ENCODE assay signal across 10 cellular contexts in genomic region chr11:130383363-130384168, GRCh38. TPM values are rescaled to one million over a fixed set of nuclear protein-coding genes. Genes with fewer than 3 reads are reported as not detected.
DNase-seq lines count a peak whose midpoint lies in the region; ATAC-seq and TF ChIP-seq lines count a peak whose summit lies in the region.
"Had no signal": no experiment of that assay in that cellular context is flagged by ENCODE, and none has a peak within 500 bp of the region (broad histone marks: within the 10 kb centered on the region; RNA-seq: fewer than 3 reads in every experiment).

No MANE protein-coding gene starts in this region.

- no peak overlapping the region for H3K4me3 Mint-ChIP-seq in Calu3 (ENCODE audit: low read depth, unreplicated experiment)
- peak overlapping the region in 2 of 3 experiments; percentile 3 to 16 for H3K4me3 Mint-ChIP-seq in nephron
- H3K4me3 Mint-ChIP-seq in activated CD4-positive, alpha-beta memory T cell treated with anti-CD3 and anti-CD28 coated beads for 36 hours: no peak overlapping the region

- dilution Hi-C loops in mammary epithelial cell (cut with HindIII; ENCODE audit: low sequenced_read_pairs): no loop called here

- CTCF ChIA-PET in Calu3 (lab: Charles Lee): no interaction called here
- CTCF ChIA-PET in mammary epithelial cell (lab: Charles Lee; ENCODE audit: low non-redundant PET): no interaction called here
- CTCF ChIA-PET in activated CD4-positive, alpha-beta memory T cell treated with anti-CD3 and anti-CD28 coated beads for 36 hours (lab: Charles Lee): interaction anchor here (1.1 kb wide), 1 partner anchor 48 kb away, joined by 4 read pairs; no protein-coding TSS in a partner anchor

- H3K4me2 ChIP-seq in mammary epithelial cell (ENCODE audit: insufficient read depth, low read depth, low read length): no peak overlapping the region

- 85% methylated on average over 9 of the region's 10 CpGs for WGBS in mammary epithelial cell (ENCODE audit: low coverage, missing lambda C conversion rate)

- H3K36me3 Mint-ChIP-seq in Calu3 (ENCODE audit: insufficient read depth, unreplicated experiment): no peaks in the 10 kb centered on the region
- H3K36me3 Mint-ChIP-seq in nephron (ENCODE audit: low read depth): no peaks in the 10 kb centered on the region
- H3K36me3 Mint-ChIP-seq in activated CD4-positive, alpha-beta memory T cell treated with anti-CD3 and anti-CD28 coated beads for 36 hours: no peaks in the 10 kb centered on the region

- DNase-seq in Calu3 (peak; percentile 14), mammary epithelial cell (peak; percentile 17), germinal center (ENCODE audit: low spot score) (no peak)
- no peak for DNase-seq in activated CD4-positive, alpha-beta memory T cell treated with anti-CD3 and anti-CD28 coated beads for 36 hours
- DNase-seq: hippocampal formation had no signal

- no peaks in the 10 kb centered on the region for H3K27me3 Mint-ChIP-seq in Calu3 (ENCODE audit: unreplicated experiment)
- H3K27me3 Mint-ChIP-seq in nephron (ENCODE audit: low read depth): peaks cover 3% of the 10 kb centered on the region
- no peaks in the 10 kb centered on the region for H3K27me3 Mint-ChIP-seq in activated CD4-positive, alpha-beta memory T cell treated with anti-CD3 and anti-CD28 coated beads for 36 hours

- intact Hi-C loops in Calu3 (cut with micrococcal nuclease; ENCODE audit: unreplicated experiment): loop anchor here (10.0 kb wide), 1 partner anchor 69 kb away; the partner anchor contains the start of gene ZBTB44
- intact Hi-C loops in mammary epithelial cell (cut with micrococcal nuclease): no loop called here
- intact Hi-C loops in activated CD4-positive, alpha-beta memory T cell treated with anti-CD3 and anti-CD28 coated beads for 36 hours (cut with micrococcal nuclease): no loop called here

- H2AFZ ChIP-seq in mammary epithelial cell (ENCODE audit: low read depth, low read length): no peak overlapping the region

- H3K27me3 ChIP-seq in HUES6 (ENCODE audit: control insufficient read depth, insufficient read depth, low read length) (no peaks in the 10 kb centered on the region), mammary epithelial cell (ENCODE audit: insufficient read depth, low read length) (no peaks in the 10 kb centered on the region)
- H3K27me3 ChIP-seq: tibial nerve had no signal

- no peaks in the 10 kb centered on the region for H3K9me3 Mint-ChIP-seq in Calu3 (ENCODE audit: low read depth, unreplicated experiment)
- no peaks in the 10 kb centered on the region for H3K9me3 Mint-ChIP-seq in nephron
- no peaks in the 10 kb centered on the region for H3K9me3 Mint-ChIP-seq in activated CD4-positive, alpha-beta memory T cell treated with anti-CD3 and anti-CD28 coated beads for 36 hours

- BruUV-seq in Calu3 (replicated peaks; lab: Mats Ljungman, UMichigan) (no TSS peak), mammary epithelial cell (replicated peaks; lab: Mats Ljungman, UMichigan) (no TSS peak)

- in situ Hi-C loops in mammary epithelial cell (cut with MboI; ENCODE audit: low sequenced_read_pairs in 2 of 2): no loop called here

- peaks cover 7% of the 10 kb centered on the region for H3K9me3 ChIP-seq in HUES6 (ENCODE audit: control insufficient read depth, insufficient read depth, low read depth, low read length)
- H3K9me3 ChIP-seq in mammary epithelial cell (replicated peaks; ENCODE audit: insufficient read depth, low read length): no peaks in the 10 kb centered on the region
- H3K9me3 ChIP-seq: tibial nerve had no signal

- H3K27ac Mint-ChIP-seq in Calu3 (ENCODE audit: unreplicated experiment) (no peak overlapping the region), nephron (peak overlapping the region; percentile 45 to 91 (median 70))
- no peak overlapping the region for H3K27ac Mint-ChIP-seq in activated CD4-positive, alpha-beta memory T cell treated with anti-CD3 and anti-CD28 coated beads for 36 hours

- no peaks in the 10 kb centered on the region for H3K79me2 ChIP-seq in mammary epithelial cell (ENCODE audit: insufficient read depth, low read length)

- H3K4me3 ChIP-seq in HUES6 (ENCODE audit: low read depth, low read length) (no peak overlapping the region), mammary epithelial cell (replicated peaks in 1 of 3; ENCODE audit: insufficient read depth in 1 of 3, low read depth in 2 of 3, low read length in 3 of 3) (no peak overlapping the region)
- H3K4me3 ChIP-seq: tibial nerve had no signal

- H3K4me1 Mint-ChIP-seq in Calu3 (ENCODE audit: low read depth, unreplicated experiment): no peaks in the 10 kb centered on the region
- peaks cover 32% of the 10 kb centered on the region for H3K4me1 Mint-ChIP-seq in nephron
- H3K4me1 Mint-ChIP-seq in activated CD4-positive, alpha-beta memory T cell treated with anti-CD3 and anti-CD28 coated beads for 36 hours (ENCODE audit: low read depth): peaks cover 5% of the 10 kb centered on the region

- H3K4me1 ChIP-seq in HUES6 (ENCODE audit: control insufficient read depth, insufficient read depth, low read length) (peaks cover 30% of the 10 kb centered on the region), mammary epithelial cell (ENCODE audit: insufficient read depth, low read length) (no peaks in the 10 kb centered on the region)

- no peaks in the 10 kb centered on the region for H3K36me3 ChIP-seq in HUES6 (ENCODE audit: control insufficient read depth, insufficient read depth, low read length)
- no peaks in the 10 kb centered on the region for H3K36me3 ChIP-seq in mammary epithelial cell (ENCODE audit: insufficient read depth, low read length)
- H3K36me3 ChIP-seq: tibial nerve had no signal

- H3K27ac ChIP-seq in HUES6 (ENCODE audit: low read depth, low read length) (peak overlapping the region; percentile 15), mammary epithelial cell (ENCODE audit: insufficient read depth, low read depth, low read length) (no peak overlapping the region)
- H3K27ac ChIP-seq: tibial nerve had no signal

- no peak for ATAC-seq in GM18861 (IDR thresholded peaks at IDR 0.05; ENCODE audit: unreplicated experiment)
- ATAC-seq in HG02610 (IDR thresholded peaks at IDR 0.05; ENCODE audit: unreplicated experiment): no peak

- H4K20me1 ChIP-seq in mammary epithelial cell (ENCODE audit: insufficient read depth, low read length): no peaks in the 10 kb centered on the region

- TF ChIP-seq CTCF in Calu3 (IDR thresholded peaks at IDR 0.05; ENCODE audit: unreplicated experiment): no peak
- TF ChIP-seq CTCF in mammary epithelial cell (conservative IDR thresholded peaks at IDR 0.05 in 1 of 2, IDR thresholded peaks at IDR 0.05 in 1 of 2; ENCODE audit: extremely low read depth in 1 of 2, insufficient read depth in 1 of 2, low read depth in 1 of 2, low read length in 2 of 2): no peak
- TF ChIP-seq CTCF in nephron (IDR thresholded peaks at IDR 0.05; ENCODE audit: unreplicated experiment in 3 of 3): no peak

- no peak overlapping the region for H3K9ac ChIP-seq in HUES6 (ENCODE audit: low read length)
- no peak overlapping the region for H3K9ac ChIP-seq in mammary epithelial cell (ENCODE audit: insufficient read depth, low read length)

- POLR2A ChIA-PET in activated CD4-positive, alpha-beta memory T cell treated with anti-CD3 and anti-CD28 coated beads for 36 hours (lab: Charles Lee): no interaction called here

RNA-seq across cellular contexts. Expression of gene ADAMTS8, which starts 44.8 kb away (rescaled TPM):
- not detected in 2 replicates for total RNA-seq in Calu3 (2022)
- under 1 TPM in 1 of 2 donors, not detected in 1; 0.17 TPM for total RNA-seq in mammary epithelial cell
- polyA plus RNA-seq in mammary epithelial cell: not detected
- polyA minus RNA-seq in mammary epithelial cell: not detected
- not detected for total RNA-seq in activated CD4-positive, alpha-beta memory T cell treated with anti-CD3 and anti-CD28 coated beads for 36 hours

Comparison
In these comparisons a context has a peak if more than half of its experiments do, and no peak if none do; other contexts are left out.
1. DNase-seq: peak in Calu3 (single experiment) and mammary epithelial cell (single experiment); none in germinal center (single experiment) and activated CD4-positive, alpha-beta memory T cell treated with anti-CD3 and anti-CD28 coated beads for 36 hours (single experiment).
2. H3K27ac Mint-ChIP-seq: peak in nephron (3 of 3); none in Calu3 (single experiment) and activated CD4-positive, alpha-beta memory T cell treated with anti-CD3 and anti-CD28 coated beads for 36 hours (single experiment).
3. H3K4me3 Mint-ChIP-seq: peak in nephron (2 of 3); none in Calu3 (single experiment) and activated CD4-positive, alpha-beta memory T cell treated with anti-CD3 and anti-CD28 coated beads for 36 hours (single experiment).